36 cellular contexts compared by ENCODE assay signal in the genomic region with DNA sequence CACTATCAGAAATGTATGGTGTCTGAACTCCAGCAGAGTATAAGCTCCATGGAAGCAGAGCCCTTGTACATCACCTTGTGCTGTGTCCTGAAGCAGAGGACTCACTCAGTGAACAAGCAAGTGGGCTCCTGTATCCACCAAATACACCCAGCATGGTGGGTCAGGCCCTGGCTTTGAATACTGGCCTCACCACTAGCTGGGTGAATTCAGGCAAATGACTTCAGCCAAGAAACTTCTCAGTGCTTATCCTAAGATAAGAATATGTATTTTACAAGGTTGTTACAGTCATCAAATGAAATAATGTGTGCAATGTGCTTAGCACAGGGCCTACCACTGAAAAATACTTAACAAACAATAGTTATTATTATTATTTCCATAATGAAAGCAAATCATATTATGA.
DNase-seq lines count a peak whose midpoint lies in the region; ATAC-seq, FAIRE-seq and TF ChIP-seq lines count a peak whose summit lies in the region.
"Had no signal": no experiment of that assay in that cellular context is flagged by ENCODE, and none has a peak within 500 bp of the region (broad histone marks: within the 10 kb centered on the region; RNA-seq: fewer than 3 reads in every experiment).

No MANE protein-coding gene starts in this region.

- TF ChIP-seq POLR2A in endothelial cell of umbilical vein (IDR thresholded peaks at IDR 0.05; ENCODE audit: low read depth, low read length), result no peak
- TF ChIP-seq POLR2A in gastrocnemius medialis (IDR thresholded peaks at IDR 0.05), result no peak

- H3K27me3 ChIP-seq in GM23248 (replicated peaks; ENCODE audit: insufficient read depth), result no peaks in the 10 kb centered on the region
- H3K27me3 ChIP-seq in endothelial cell of umbilical vein (ENCODE audit: control insufficient read depth in 2 of 2, insufficient read depth in 2 of 2, low read length in 2 of 2), result no peaks in the 10 kb centered on the region
- H3K27me3 ChIP-seq in gastrocnemius medialis, result no peaks in the 10 kb centered on the region
- H3K27me3 ChIP-seq: adrenal gland, cardiac muscle cell had no signal

- no peak for DNase-seq in GM23248
- no peak for DNase-seq in endothelial cell of umbilical vein (ENCODE audit: low read depth, low spot score)
- no peak for DNase-seq in left ventricle myocardium superior
- DNase-seq in gastrocnemius medialis, result no peak
- no peak for DNase-seq in amniotic stem cell (lab: John Stamatoyannopoulos, UW)
- DNase-seq in NCI-H1417 (lab: John Stamatoyannopoulos, UW), result no peak
- no peak for DNase-seq in activated T-helper 1 cell treated with anti-CD3 and anti-CD28 coated beads, Interleukin-12 subunit alpha, Interleukin-12 subunit beta, Interleukin-2, Interleukin-4 antibody, amounts not matched to agents 30 ng/mL and 10 ng/mL and 1 ng/mL, durations not matched to agents 14 hours and 24 hours and 36 hours (ENCODE audit: low spot score)
- DNase-seq: activated CD4-positive, CD25-positive, alpha-beta regulatory T cell treated with anti-CD3 and anti-CD28 coated beads, Interleukin-2, amount 50 U/mL, for 72 hours; activated CD8-positive, alpha-beta memory T cell treated with anti-CD3 and anti-CD28 coated beads, Interleukin-2, amount 50 U/mL, for 48 hours; activated CD8-positive, alpha-beta T cell treated with anti-CD3 and anti-CD28 coated beads for 36 hours; activated naive CD4-positive, alpha-beta T cell treated with anti-CD3 and anti-CD28 coated beads, Interleukin-2, amount 10 ng/mL, durations not matched to agents 7 days and 5 days; adrenal gland; Caco-2; cortex of kidney; DMS79; effector memory CD8-positive, alpha-beta T cell; erythroblast; foreskin fibroblast; H7; hypothalamus; NCI-H1436; NCI-H345; NCI-H748 treated with DMSO at 0.1 percent for 48 hours; posterior cingulate gyrus; SHP77 treated with DMSO at 0.1 percent for 48 hours; stimulated activated CD4-positive, alpha-beta T cell treated with anti-CD3 and anti-CD28 coated beads, Interleukin-15, amount 100 ng/mL, for 24 hours; substantia nigra had no signal

- in situ Hi-C loops in GM23248 (cut with MboI) (no loop called here), gastrocnemius medialis (cut with MboI; ENCODE audit: low sequenced_read_pairs in 4 of 4) (no loop called here)

- peaks cover 88% of the 10 kb centered on the region for H3F3A ChIP-seq in GM23248 (ENCODE audit: insufficient read depth)

- no peak overlapping the region for H3K27ac Mint-ChIP-seq in activated T-helper 1 cell treated with anti-CD3 and anti-CD28 coated beads, Interleukin-12 subunit alpha, Interleukin-12 subunit beta, Interleukin-2, Interleukin-4 antibody, amounts not matched to agents 30 ng/mL and 10 ng/mL and 1 ng/mL, durations not matched to agents 14 hours and 24 hours and 36 hours
- H3K27ac Mint-ChIP-seq: activated CD8-positive, alpha-beta T cell treated with anti-CD3 and anti-CD28 coated beads for 36 hours; activated naive CD4-positive, alpha-beta T cell treated with anti-CD3 and anti-CD28 coated beads, Interleukin-2, amount 10 ng/mL, durations not matched to agents 7 days and 5 days; activated T-helper 17 cell treated with anti-CD3 and anti-CD28 coated beads, Interleukin-2, amount 50 U/mL, for 72 hours; effector memory CD8-positive, alpha-beta T cell; memory B cell; stimulated activated effector memory CD8-positive, alpha-beta T cell treated with anti-CD3 and anti-CD28 coated beads, Interleukin-12 subunit alpha, Interleukin-12 subunit beta, amount 100 ng/mL, for 72 hours had no signal

- FAIRE-seq in endothelial cell of umbilical vein (lab: Jason Lieb, UNC), result no peak
- FAIRE-seq: G401.6, urothelium cell line had no signal

- H3K27ac ChIP-seq in GM23248, result peak overlapping the region; percentile 12; the same call in 1 of the 2 replicates
- H3K27ac ChIP-seq in endothelial cell of umbilical vein (ENCODE audit: insufficient read depth, low read depth, low read length), result no peak overlapping the region
- peak overlapping the region; percentile 27 to 51 (median 38) for H3K27ac ChIP-seq in gastrocnemius medialis
- H3K27ac ChIP-seq: C4-2B, cardiac muscle cell, HL-60 had no signal

- H2AFZ ChIP-seq in GM23248 (no peak overlapping the region), endothelial cell of umbilical vein (ENCODE audit: low read depth, low read length) (no peak overlapping the region)

- H3K4me3 ChIP-seq in GM23248 (no peak overlapping the region), endothelial cell of umbilical vein (replicated peaks in 1 of 3; ENCODE audit: insufficient read depth in 1 of 3, low read depth in 1 of 3, low read length in 3 of 3) (no peak overlapping the region), gastrocnemius medialis (no peak overlapping the region)
- H3K4me3 ChIP-seq: adrenal gland, cardiac muscle cell had no signal

- H3K4me2 ChIP-seq in GM23248 (ENCODE audit: unreplicated experiment) (no peak overlapping the region), endothelial cell of umbilical vein (ENCODE audit: insufficient read depth, low read length) (peak overlapping the region; percentile 20)

- H3K79me2 ChIP-seq in GM23248 (ENCODE audit: insufficient read depth) (peaks cover 100% of the 10 kb centered on the region), endothelial cell of umbilical vein (ENCODE audit: control insufficient read depth, insufficient read depth, low read length) (peaks cover 78% of the 10 kb centered on the region)

- peak; percentile 39 for ATAC-seq in left ventricle myocardium superior
- ATAC-seq in gastrocnemius medialis, result no peak
- no peak for ATAC-seq in HG02623 (IDR thresholded peaks at IDR 0.05; ENCODE audit: unreplicated experiment)
- ATAC-seq: activated CD8-positive, alpha-beta T cell treated with anti-CD3 and anti-CD28 coated beads for 36 hours; activated T-helper 17 cell treated with anti-CD3 and anti-CD28 coated beads, Interleukin-2, amount 50 U/mL, for 72 hours; effector memory CD8-positive, alpha-beta T cell; stimulated activated effector memory CD8-positive, alpha-beta T cell treated with anti-CD3 and anti-CD28 coated beads, Interleukin-12 subunit alpha, Interleukin-12 subunit beta, amount 100 ng/mL, for 72 hours had no signal

- BruUV-seq in endothelial cell of umbilical vein (replicated peaks; lab: Mats Ljungman, UMichigan), result no TSS peak

- no peaks in the 10 kb centered on the region for H3K9me2 ChIP-seq in GM23248 (ENCODE audit: insufficient read depth)

- peaks cover 4% of the 10 kb centered on the region for H3K27me3 Mint-ChIP-seq in activated T-helper 1 cell treated with anti-CD3 and anti-CD28 coated beads, Interleukin-12 subunit alpha, Interleukin-12 subunit beta, Interleukin-2, Interleukin-4 antibody, amounts not matched to agents 30 ng/mL and 10 ng/mL and 1 ng/mL, durations not matched to agents 14 hours and 24 hours and 36 hours (ENCODE audit: insufficient read depth)
- H3K27me3 Mint-ChIP-seq: memory B cell had no signal

- H3K9me3 ChIP-seq in GM23248 (ENCODE audit: low read depth) (no peaks in the 10 kb centered on the region), endothelial cell of umbilical vein (replicated peaks; ENCODE audit: control insufficient read depth, insufficient read depth, low read length) (no peaks in the 10 kb centered on the region), gastrocnemius medialis (no peaks in the 10 kb centered on the region)
- H3K9me3 ChIP-seq: adrenal gland, Caco-2 had no signal

- TF ChIP-seq CTCF in endothelial cell of umbilical vein (IDR thresholded peaks at IDR 0.05; ENCODE audit: extremely low read depth in 1 of 2, insufficient read depth in 1 of 2, low read depth in 1 of 2, low read length in 2 of 2), result no peak
- TF ChIP-seq CTCF in gastrocnemius medialis (IDR thresholded peaks at IDR 0.05 in 4 of 5, conservative IDR thresholded peaks at IDR 0.05 in 1 of 5), result no peak

- dilution Hi-C loops in endothelial cell of umbilical vein (cut with MboI; ENCODE audit: extremely low pct_ligation_motif_present, low sequenced_read_pairs), result no loop called here

- intact Hi-C loops in endothelial cell of umbilical vein (cut with micrococcal nuclease), result no loop called here
- intact Hi-C loops in left ventricle myocardium superior (cut with micrococcal nuclease), result no loop called here
- intact Hi-C loops in gastrocnemius medialis (cut with DNase I; ENCODE audit: low total_unique reads), result no loop called here
- intact Hi-C loops in activated T-helper 1 cell treated with anti-CD3 and anti-CD28 coated beads, Interleukin-12 subunit alpha, Interleukin-12 subunit beta, Interleukin-2, Interleukin-4 antibody, amounts not matched to agents 30 ng/mL and 10 ng/mL and 1 ng/mL, durations not matched to agents 14 hours and 24 hours and 36 hours (cut with micrococcal nuclease), result no loop called here

- H4K20me1 ChIP-seq in GM23248 (ENCODE audit: insufficient read depth), result peaks cover 14% of the 10 kb centered on the region; the same call in 1 of the 2 replicates
- no peaks in the 10 kb centered on the region for H4K20me1 ChIP-seq in endothelial cell of umbilical vein (replicated peaks; ENCODE audit: control insufficient read depth, extremely low read depth, insufficient read depth, low read length)

- no peaks in the 10 kb centered on the region for H3K9me1 ChIP-seq in endothelial cell of umbilical vein (replicated peaks; ENCODE audit: control insufficient read depth, extremely low read depth, insufficient read depth, low read length)

- H3K4me3 Mint-ChIP-seq in activated T-helper 1 cell treated with anti-CD3 and anti-CD28 coated beads, Interleukin-12 subunit alpha, Interleukin-12 subunit beta, Interleukin-2, Interleukin-4 antibody, amounts not matched to agents 30 ng/mL and 10 ng/mL and 1 ng/mL, durations not matched to agents 14 hours and 24 hours and 36 hours, result no peak overlapping the region
- H3K4me3 Mint-ChIP-seq: activated CD8-positive, alpha-beta T cell treated with anti-CD3 and anti-CD28 coated beads for 36 hours; activated naive CD4-positive, alpha-beta T cell treated with anti-CD3 and anti-CD28 coated beads, Interleukin-2, amount 10 ng/mL, durations not matched to agents 7 days and 5 days; activated T-helper 17 cell treated with anti-CD3 and anti-CD28 coated beads, Interleukin-2, amount 50 U/mL, for 72 hours; effector memory CD8-positive, alpha-beta T cell; memory B cell; stimulated activated effector memory CD8-positive, alpha-beta T cell treated with anti-CD3 and anti-CD28 coated beads, Interleukin-12 subunit alpha, Interleukin-12 subunit beta, amount 100 ng/mL, for 72 hours had no signal

- peaks cover 56% of the 10 kb centered on the region for H3K36me3 ChIP-seq in GM23248 (ENCODE audit: low read depth)
- peaks cover 16% of the 10 kb centered on the region in 2 experiments for H3K36me3 ChIP-seq in endothelial cell of umbilical vein (ENCODE audit: control insufficient read depth in 2 of 2, extremely low read depth in 1 of 2, insufficient read depth in 2 of 2, low read length in 2 of 2)
- H3K36me3 ChIP-seq in gastrocnemius medialis, result no peaks in the 10 kb centered on the region
- H3K36me3 ChIP-seq: adrenal gland had no signal

- H3K4me1 ChIP-seq in GM23248 (ENCODE audit: insufficient read depth) (peaks cover 26% of the 10 kb centered on the region), endothelial cell of umbilical vein (ENCODE audit: control insufficient read depth, extremely low read depth, insufficient read depth, low read length) (peaks cover 32% of the 10 kb centered on the region), gastrocnemius medialis (peaks cover 0 to 8% of the 10 kb centered on the region in 2 donors)
- H3K4me1 ChIP-seq: adrenal gland had no signal

- no peaks in the 10 kb centered on the region for H3K9me3 Mint-ChIP-seq in activated T-helper 1 cell treated with anti-CD3 and anti-CD28 coated beads, Interleukin-12 subunit alpha, Interleukin-12 subunit beta, Interleukin-2, Interleukin-4 antibody, amounts not matched to agents 30 ng/mL and 10 ng/mL and 1 ng/mL, durations not matched to agents 14 hours and 24 hours and 36 hours
- H3K9me3 Mint-ChIP-seq: activated CD8-positive, alpha-beta T cell treated with anti-CD3 and anti-CD28 coated beads for 36 hours; activated naive CD4-positive, alpha-beta T cell treated with anti-CD3 and anti-CD28 coated beads, Interleukin-2, amount 10 ng/mL, durations not matched to agents 7 days and 5 days; activated T-helper 17 cell treated with anti-CD3 and anti-CD28 coated beads, Interleukin-2, amount 50 U/mL, for 72 hours; effector memory CD8-positive, alpha-beta T cell; memory B cell; stimulated activated effector memory CD8-positive, alpha-beta T cell treated with anti-CD3 and anti-CD28 coated beads, Interleukin-12 subunit alpha, Interleukin-12 subunit beta, amount 100 ng/mL, for 72 hours had no signal

- CTCF ChIA-PET in endothelial cell of umbilical vein (lab: Charles Lee), result interaction anchor here (1.2 to 2.6 kb wide), 5 partner anchors 14 to 59 kb away, joined by 3 to 10 read pairs (median 5); no protein-coding TSS in a partner anchor

- H3K36me3 Mint-ChIP-seq in activated T-helper 1 cell treated with anti-CD3 and anti-CD28 coated beads, Interleukin-12 subunit alpha, Interleukin-12 subunit beta, Interleukin-2, Interleukin-4 antibody, amounts not matched to agents 30 ng/mL and 10 ng/mL and 1 ng/mL, durations not matched to agents 14 hours and 24 hours and 36 hours (ENCODE audit: low read depth), result peaks cover 2% of the 10 kb centered on the region
- H3K36me3 Mint-ChIP-seq: memory B cell; stimulated activated effector memory CD8-positive, alpha-beta T cell treated with anti-CD3 and anti-CD28 coated beads, Interleukin-12 subunit alpha, Interleukin-12 subunit beta, amount 100 ng/mL, for 72 hours had no signal

- no peak overlapping the region for H3K9ac ChIP-seq in GM23248
- H3K9ac ChIP-seq in endothelial cell of umbilical vein (replicated peaks; ENCODE audit: extremely low read depth, insufficient read depth, low read length), result no peak overlapping the region

- POLR2A ChIA-PET in endothelial cell of umbilical vein (lab: Charles Lee), result interaction anchor here (1.2 to 1.6 kb wide), 2 partner anchors 56 to 59 kb away, joined by 3 to 7 read pairs; no protein-coding TSS in a partner anchor

- peaks cover 12% of the 10 kb centered on the region for H3K4me1 Mint-ChIP-seq in activated T-helper 1 cell treated with anti-CD3 and anti-CD28 coated beads, Interleukin-12 subunit alpha, Interleukin-12 subunit beta, Interleukin-2, Interleukin-4 antibody, amounts not matched to agents 30 ng/mL and 10 ng/mL and 1 ng/mL, durations not matched to agents 14 hours and 24 hours and 36 hours (ENCODE audit: low read depth)
- H3K4me1 Mint-ChIP-seq: activated T-helper 17 cell treated with anti-CD3 and anti-CD28 coated beads, Interleukin-2, amount 50 U/mL, for 72 hours; stimulated activated effector memory CD8-positive, alpha-beta T cell treated with anti-CD3 and anti-CD28 coated beads, Interleukin-12 subunit alpha, Interleukin-12 subunit beta, amount 100 ng/mL, for 72 hours had no signal
